ENCODE assay signal across 9 cellular contexts in genomic region chr5:176608937-176609723, GRCh38. TPM values are rescaled to one million over a fixed set of nuclear protein-coding genes. Genes with fewer than 3 reads are reported as not detected.
DNase-seq lines count a peak whose midpoint lies in the region; ATAC-seq and TF ChIP-seq lines count a peak whose summit lies in the region.
"Had no signal": no experiment of that assay in that cellular context is flagged by ENCODE, and none has a peak within 500 bp of the region (broad histone marks: within the 10 kb centered on the region; RNA-seq: fewer than 3 reads in every experiment).

No MANE protein-coding gene starts in this region.

- ATAC-seq in GM19043 (IDR thresholded peaks at IDR 0.05; ENCODE audit: low read depth, unreplicated experiment) (peak; percentile 29), GM18861 (IDR thresholded peaks at IDR 0.05; ENCODE audit: unreplicated experiment) (no peak)

- H3K4me1 Mint-ChIP-seq in activated naive CD8-positive, alpha-beta T cell (ENCODE audit: low read depth), result peaks cover 13% of the 10 kb centered on the region

- no peak for TF ChIP-seq POLR2A in tibial nerve (IDR thresholded peaks at IDR 0.05)

- H3K9me3 Mint-ChIP-seq in activated naive CD8-positive, alpha-beta T cell (ENCODE audit: low read depth), result no peaks in the 10 kb centered on the region

- no peak for TF ChIP-seq EP300 in tibial nerve (IDR thresholded peaks at IDR 0.05)

- H3K9me3 ChIP-seq in HUES48 (ENCODE audit: control insufficient read depth, insufficient read depth, low read length) (no peaks in the 10 kb centered on the region), tibial nerve (no peaks in the 10 kb centered on the region)

- H3K4me3 ChIP-seq in AG10803 (ENCODE audit: low read length) (peak overlapping the region; percentile 51), HUES48 (ENCODE audit: low read depth, low read length) (peak overlapping the region; percentile 68), tibial nerve (peak overlapping the region in 3 of 4 donors; percentile 22 to 64 (median 43))

- H3K36me3 ChIP-seq in HUES48 (ENCODE audit: control insufficient read depth, insufficient read depth, low read length) (no peaks in the 10 kb centered on the region), tibial nerve (no peaks in the 10 kb centered on the region)

- no peaks in the 10 kb centered on the region for H3K36me3 Mint-ChIP-seq in activated naive CD8-positive, alpha-beta T cell

- H3K4me1 ChIP-seq in HUES48 (ENCODE audit: control insufficient read depth, insufficient read depth, low read length) (0 out of 2 replicates have a peak, but pooled peaks cover 3% of the 10 kb centered on the region), tibial nerve (peaks cover 0 to 17% (median 4%) of the 10 kb centered on the region in 4 donors)

- peak overlapping the region; percentile 53; the same call in 1 of the 2 replicates for H3K9ac ChIP-seq in HUES48 (ENCODE audit: low read depth, low read length)

- TF ChIP-seq CTCF in AG10803 (conservative IDR thresholded peaks at IDR 0.05; ENCODE audit: low read length) (no peak), tibial nerve (IDR thresholded peaks at IDR 0.05) (no peak)

- H3K27me3 Mint-ChIP-seq in activated naive CD8-positive, alpha-beta T cell, result peaks cover 26% of the 10 kb centered on the region

- DNase-seq in AG10803 (ENCODE audit: low read depth) (no peak), kidney glomerular epithelial cell (lab: John Stamatoyannopoulos, UW) (peak; percentile 15), tibial nerve (ENCODE audit: low spot score in 2 of 2) (no peak)
- no peak for DNase-seq in effector CD4-positive, alpha-beta T cell

- H3K27ac ChIP-seq in HUES48 (ENCODE audit: low read depth, low read length), result peak overlapping the region; percentile 32
- no peak overlapping the region for H3K27ac ChIP-seq in tibial nerve

- 43 to 44% methylated on average over 24 to 31 of the region's 46 CpGs for WGBS in tibial nerve, 2 donors

- H3K27ac Mint-ChIP-seq in activated naive CD8-positive, alpha-beta T cell, result no peak overlapping the region

- H3K4me3 Mint-ChIP-seq in activated naive CD8-positive, alpha-beta T cell, result peak overlapping the region; percentile 92

- H3K27me3 ChIP-seq in HUES48 (ENCODE audit: control insufficient read depth, insufficient read depth, low read length) (peaks cover 14% of the 10 kb centered on the region), tibial nerve (peaks cover 0 to 49% of the 10 kb centered on the region in 2 donors)

RNA-seq across cellular contexts. Expression of gene GPRIN1, which starts 0.8 kb away (rescaled TPM):
- total RNA-seq in tibial nerve, result under 1 TPM in 2 of 4 donors, not detected in 2; 0.22 to 0.90 TPM

RNA-seq across cellular contexts. Expression of gene SNCB, which starts 21.2 kb away (rescaled TPM):
- not detected for total RNA-seq in tibial nerve
- total RNA-seq: liver had no signal

RNA-seq across cellular contexts. Expression of gene EIF4E1B, which starts 21.3 kb away (rescaled TPM):
- not detected for total RNA-seq in tibial nerve
- total RNA-seq: liver had no signal

RNA-seq across cellular contexts. Expression of gene TSPAN17, which starts 38.2 kb away (rescaled TPM):
- 10 to 100 TPM; 11.0 to 25.8 (median 14.3) TPM for total RNA-seq in tibial nerve

RNA-seq across cellular contexts. Expression of gene CDHR2, which starts 60.0 kb away (rescaled TPM):
- total RNA-seq in tibial nerve, result not detected
